In genomic region chr7:36407636-36408550, GRCh38 we compare ENCODE assay signal across 26 cellular contexts.
"Had no signal": no experiment of that assay in that cellular context is flagged by ENCODE, and none has a peak within 500 bp of the region (broad histone marks: within the 10 kb centered on the region; RNA-seq: fewer than 3 reads in every experiment).

No MANE protein-coding gene starts in this region.

- H3K27ac ChIP-seq: cardiac muscle cell, gastroesophageal sphincter, heart right ventricle, lower lobe of right lung, ovary, SJSA1, testis had no signal

- DNase-seq: activated CD4-positive, alpha-beta T cell treated with anti-CD3 and anti-CD28 coated beads for 4 hours; activated CD4-positive, alpha-beta T cell treated with anti-CD3 and anti-CD28 coated beads, Interleukin-2, amount 50 U/mL, for 48 hours; activated CD4-positive, CD25-positive, alpha-beta regulatory T cell; activated CD8-positive, alpha-beta memory T cell treated with anti-CD3 and anti-CD28 coated beads, Interleukin-2, amount 50 U/mL, for 48 hours; activated naive CD4-positive, alpha-beta T cell treated with anti-CD3 and anti-CD28 coated beads for 36 hours; activated naive CD8-positive, alpha-beta T cell treated with anti-CD3 and anti-CD28 coated beads, Interleukin-2, amount 10 ng/mL, durations not matched to agents 7 days and 5 days; activated T-cell treated with anti-CD3 and anti-CD28 coated beads, Interleukin-2, amount 50 U/mL, for 4 hours; amygdala; effector memory CD8-positive, alpha-beta T cell; heart right ventricle; lower lobe of right lung; naive thymus-derived CD4-positive, alpha-beta T cell; ovary; stimulated activated CD4-positive, alpha-beta T cell treated with anti-CD3 and anti-CD28 coated beads, Interleukin-2, amount 100 ng/mL, for 24 hours; stimulated activated naive CD8-positive, alpha-beta T cell treated with anti-CD3 and anti-CD28 coated beads, Interleukin-15, amount 100 ng/mL, for 72 hours; T1000; testis had no signal

- H3K4me3 Mint-ChIP-seq: activated naive CD4-positive, alpha-beta T cell treated with anti-CD3 and anti-CD28 coated beads for 36 hours; activated naive CD8-positive, alpha-beta T cell treated with anti-CD3 and anti-CD28 coated beads, Interleukin-2, amount 10 ng/mL, durations not matched to agents 7 days and 5 days; activated T-cell treated with anti-CD3 and anti-CD28 coated beads, Interleukin-2, amount 50 U/mL, for 4 hours; dendritic cell treated with granulocyte-macrophage colony-stimulating factor and Interleukin-4, amounts not matched to agents 40 ng/mL and 50 ng/mL, for 4 days; effector memory CD8-positive, alpha-beta T cell; naive thymus-derived CD4-positive, alpha-beta T cell; stimulated activated effector memory CD8-positive, alpha-beta T cell treated with anti-CD3 and anti-CD28 coated beads, Interleukin-12 subunit alpha, Interleukin-12 subunit beta, amount 100 ng/mL, for 72 hours; stimulated activated naive CD8-positive, alpha-beta T cell treated with anti-CD3 and anti-CD28 coated beads, Interleukin-15, amount 100 ng/mL, for 72 hours; type B pancreatic cell had no signal

- H3K4me1 ChIP-seq: gastroesophageal sphincter, lower lobe of right lung, SJSA1, testis had no signal

- H3K9me3 Mint-ChIP-seq: activated naive CD4-positive, alpha-beta T cell treated with anti-CD3 and anti-CD28 coated beads for 36 hours; activated naive CD8-positive, alpha-beta T cell treated with anti-CD3 and anti-CD28 coated beads, Interleukin-2, amount 10 ng/mL, durations not matched to agents 7 days and 5 days; activated T-cell treated with anti-CD3 and anti-CD28 coated beads, Interleukin-2, amount 50 U/mL, for 4 hours; dendritic cell treated with granulocyte-macrophage colony-stimulating factor and Interleukin-4, amounts not matched to agents 40 ng/mL and 50 ng/mL, for 4 days; effector memory CD8-positive, alpha-beta T cell; naive thymus-derived CD4-positive, alpha-beta T cell; stimulated activated effector memory CD8-positive, alpha-beta T cell treated with anti-CD3 and anti-CD28 coated beads, Interleukin-12 subunit alpha, Interleukin-12 subunit beta, amount 100 ng/mL, for 72 hours; stimulated activated naive CD8-positive, alpha-beta T cell treated with anti-CD3 and anti-CD28 coated beads, Interleukin-15, amount 100 ng/mL, for 72 hours; type B pancreatic cell had no signal

- H3K36me3 ChIP-seq: gastroesophageal sphincter, lower lobe of right lung, ovary had no signal

- H3K27me3 ChIP-seq: cardiac muscle cell, gastroesophageal sphincter, heart right ventricle, ovary, SJSA1, testis had no signal

- H3K9me3 ChIP-seq: gastroesophageal sphincter, heart right ventricle, lower lobe of right lung, ovary, SJSA1, testis had no signal

- ATAC-seq: activated T-cell treated with anti-CD3 and anti-CD28 coated beads, Interleukin-2, amount 50 U/mL, for 4 hours; effector memory CD8-positive, alpha-beta T cell; esophagus mucosa; gastroesophageal sphincter; heart right ventricle; left lobe of liver; lower lobe of right lung; naive thymus-derived CD4-positive, alpha-beta T cell; sciatic nerve; stimulated activated effector memory CD8-positive, alpha-beta T cell treated with anti-CD3 and anti-CD28 coated beads, Interleukin-12 subunit alpha, Interleukin-12 subunit beta, amount 100 ng/mL, for 72 hours; stimulated activated naive CD8-positive, alpha-beta T cell treated with anti-CD3 and anti-CD28 coated beads, Interleukin-15, amount 100 ng/mL, for 72 hours had no signal

- H3K4me3 ChIP-seq: cardiac muscle cell, gastroesophageal sphincter, heart right ventricle, lower lobe of right lung, ovary, SJSA1, testis had no signal

- H3K27me3 Mint-ChIP-seq: activated naive CD8-positive, alpha-beta T cell treated with anti-CD3 and anti-CD28 coated beads, Interleukin-2, amount 10 ng/mL, durations not matched to agents 7 days and 5 days; dendritic cell treated with granulocyte-macrophage colony-stimulating factor and Interleukin-4, amounts not matched to agents 40 ng/mL and 50 ng/mL, for 4 days; effector memory CD8-positive, alpha-beta T cell; naive thymus-derived CD4-positive, alpha-beta T cell; stimulated activated naive CD8-positive, alpha-beta T cell treated with anti-CD3 and anti-CD28 coated beads, Interleukin-15, amount 100 ng/mL, for 72 hours; type B pancreatic cell had no signal

- H3K4me1 Mint-ChIP-seq: stimulated activated naive CD8-positive, alpha-beta T cell treated with anti-CD3 and anti-CD28 coated beads, Interleukin-15, amount 100 ng/mL, for 72 hours had no signal

- H3K27ac Mint-ChIP-seq: activated naive CD4-positive, alpha-beta T cell treated with anti-CD3 and anti-CD28 coated beads for 36 hours; activated naive CD8-positive, alpha-beta T cell treated with anti-CD3 and anti-CD28 coated beads, Interleukin-2, amount 10 ng/mL, durations not matched to agents 7 days and 5 days; dendritic cell treated with granulocyte-macrophage colony-stimulating factor and Interleukin-4, amounts not matched to agents 40 ng/mL and 50 ng/mL, for 4 days; effector memory CD8-positive, alpha-beta T cell; naive thymus-derived CD4-positive, alpha-beta T cell; stimulated activated effector memory CD8-positive, alpha-beta T cell treated with anti-CD3 and anti-CD28 coated beads, Interleukin-12 subunit alpha, Interleukin-12 subunit beta, amount 100 ng/mL, for 72 hours; stimulated activated naive CD8-positive, alpha-beta T cell treated with anti-CD3 and anti-CD28 coated beads, Interleukin-15, amount 100 ng/mL, for 72 hours; type B pancreatic cell had no signal
